In the genomic region with DNA sequence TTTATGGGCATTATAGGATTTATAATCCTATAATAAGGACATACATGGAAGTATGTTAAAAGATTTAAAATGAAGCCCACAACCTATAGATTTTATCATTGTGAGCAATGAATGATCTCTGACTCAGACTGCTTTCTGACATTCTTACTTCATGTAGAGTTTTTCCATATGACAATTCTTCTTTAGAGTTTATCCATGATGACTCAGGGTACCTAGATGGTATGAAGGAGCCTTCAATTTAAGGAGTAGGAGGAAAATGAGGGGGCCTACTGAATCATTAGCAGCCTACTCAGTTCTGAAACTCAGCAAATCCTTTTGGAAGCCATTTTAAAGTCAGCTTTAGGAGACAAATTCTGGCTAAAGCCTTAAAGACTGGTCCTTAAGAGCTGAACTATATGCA, we compare ENCODE assay signal across 1 cellular context.
TF ChIP-seq lines count a peak whose summit lies in the region.

No MANE protein-coding gene starts in this region.

TF ChIP-seq in SK-N-SH, 30 proteins besides CTCF, POLR2A, EP300 and RAD21 (continued from another document):
- TF ChIP-seq YY1 (IDR thresholded peaks at IDR 0.05; ENCODE audit: low read depth) = peak; percentile 72; the same call in 1 of the 2 replicates
- TF ChIP-seq, protein P1, sequence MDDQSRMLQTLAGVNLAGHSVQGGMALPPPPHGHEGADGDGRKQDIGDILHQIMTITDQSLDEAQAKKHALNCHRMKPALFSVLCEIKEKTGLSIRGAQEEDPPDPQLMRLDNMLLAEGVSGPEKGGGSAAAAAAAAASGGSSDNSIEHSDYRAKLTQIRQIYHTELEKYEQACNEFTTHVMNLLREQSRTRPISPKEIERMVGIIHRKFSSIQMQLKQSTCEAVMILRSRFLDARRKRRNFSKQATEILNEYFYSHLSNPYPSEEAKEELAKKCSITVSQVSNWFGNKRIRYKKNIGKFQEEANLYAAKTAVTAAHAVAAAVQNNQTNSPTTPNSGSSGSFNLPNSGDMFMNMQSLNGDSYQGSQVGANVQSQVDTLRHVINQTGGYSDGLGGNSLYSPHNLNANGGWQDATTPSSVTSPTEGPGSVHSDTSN (IDR thresholded peaks at IDR 0.05) = peak; percentile 82
